24 cellular contexts compared by ENCODE assay signal in the genomic region with DNA sequence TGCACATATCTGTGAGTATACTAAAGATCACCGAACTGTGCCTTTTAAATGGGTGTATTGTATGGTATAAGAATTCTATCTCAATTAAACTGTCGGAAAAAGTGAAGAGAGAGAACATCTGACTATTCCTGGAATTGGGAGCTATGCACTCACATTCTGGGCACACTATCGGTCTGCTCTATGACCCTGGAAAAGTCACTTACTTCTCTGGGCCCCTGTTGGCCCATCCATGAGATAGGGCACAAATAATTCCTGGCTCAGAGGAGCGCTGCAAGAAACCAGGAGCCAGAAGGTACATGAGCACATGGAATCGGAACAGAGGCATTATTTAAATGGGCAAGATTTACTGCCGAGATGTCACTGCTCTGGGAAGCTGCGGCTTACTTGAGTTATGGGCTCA.
A peak's percentile ranks its signal among the peaks of the same experiment; 100 is the strongest.
DNase-seq lines count a peak whose midpoint lies in the region; ATAC-seq lines count a peak whose summit lies in the region.
"Had no signal": no experiment of that assay in that cellular context is flagged by ENCODE, and none has a peak within 500 bp of the region (broad histone marks: within the 10 kb centered on the region; RNA-seq: fewer than 3 reads in every experiment).

No MANE protein-coding gene starts in this region.

- DNase-seq in DMS 273 (lab: John Stamatoyannopoulos, UW; ENCODE audit: unreplicated experiment): peak; percentile 42
- no peak for DNase-seq in DMS 273 treated with DMSO at 0.1 percent for 48 hours (lab: John Stamatoyannopoulos, UW)
- no peak for DNase-seq in substantia nigra (lab: John Stamatoyannopoulos, UW)
- DNase-seq in stimulated activated naive CD8-positive, alpha-beta T cell treated with anti-CD3 and anti-CD28 coated beads, Interleukin-15, amount 100 ng/mL, for 72 hours: no peak
- DNase-seq in UCSD-AML1 (lab: John Stamatoyannopoulos, UW; ENCODE audit: unreplicated experiment): no peak
- no peak for DNase-seq in MV-4-11 (lab: John Stamatoyannopoulos, UW)
- DNase-seq: AML-193; Caco-2; Calu3; CD4-positive, alpha-beta T cell; CD8-positive, alpha-beta T cell; DMS153; DMS53; DMS79; DND-41; EL; GDM1 had no signal

- no peaks in the 10 kb centered on the region for H3K27me3 Mint-ChIP-seq in stimulated activated naive CD8-positive, alpha-beta T cell treated with anti-CD3 and anti-CD28 coated beads, Interleukin-15, amount 100 ng/mL, for 72 hours
- H3K27me3 Mint-ChIP-seq: CD4-positive, alpha-beta T cell had no signal

- H3K27ac Mint-ChIP-seq in stimulated activated naive CD8-positive, alpha-beta T cell treated with anti-CD3 and anti-CD28 coated beads, Interleukin-15, amount 100 ng/mL, for 72 hours: no peak overlapping the region
- H3K27ac Mint-ChIP-seq: B cell; CD4-positive, alpha-beta T cell; CD8-positive, alpha-beta T cell had no signal

- no peaks in the 10 kb centered on the region for H3K4me1 Mint-ChIP-seq in stimulated activated naive CD8-positive, alpha-beta T cell treated with anti-CD3 and anti-CD28 coated beads, Interleukin-15, amount 100 ng/mL, for 72 hours
- H3K4me1 Mint-ChIP-seq: B cell had no signal

- no peak overlapping the region for H3K4me3 Mint-ChIP-seq in stimulated activated naive CD8-positive, alpha-beta T cell treated with anti-CD3 and anti-CD28 coated beads, Interleukin-15, amount 100 ng/mL, for 72 hours
- H3K4me3 Mint-ChIP-seq: B cell; CD4-positive, alpha-beta T cell; CD8-positive, alpha-beta T cell had no signal

- H3K9me3 Mint-ChIP-seq in stimulated activated naive CD8-positive, alpha-beta T cell treated with anti-CD3 and anti-CD28 coated beads, Interleukin-15, amount 100 ng/mL, for 72 hours: no peaks in the 10 kb centered on the region
- H3K9me3 Mint-ChIP-seq: CD4-positive, alpha-beta T cell; CD8-positive, alpha-beta T cell had no signal

- ATAC-seq in stimulated activated naive CD8-positive, alpha-beta T cell treated with anti-CD3 and anti-CD28 coated beads, Interleukin-15, amount 100 ng/mL, for 72 hours: no peak
- ATAC-seq: A549; CD8-positive, alpha-beta T cell; GM12878 had no signal

- peak overlapping the region; percentile 69 for H3K27ac ChIP-seq in cingulate gyrus (ENCODE audit: low read depth, low read length)
- H3K27ac ChIP-seq in substantia nigra (ENCODE audit: low read depth, low read length, poor library complexity, severe bottlenecking): peak overlapping the region; percentile 76
- H3K27ac ChIP-seq: 22Rv1; A549; BLaER1 treated with 17β-estradiol and CSF1 and Interleukin-3, amounts not matched to agents 10 nM and 100 nM; C4-2B had no signal
